8 cellular contexts compared by ENCODE assay signal in genomic region chr14:58200480-58200841, GRCh38. TPM values are rescaled to one million over a fixed set of nuclear protein-coding genes. Genes with fewer than 3 reads are reported as not detected.
DNase-seq lines count a peak whose midpoint lies in the region; ATAC-seq lines count a peak whose summit lies in the region.

No MANE protein-coding gene starts in this region.

- H3K27ac Mint-ChIP-seq in activated naive CD8-positive, alpha-beta T cell treated with anti-CD3 and anti-CD28 coated beads for 36 hours, result peak overlapping the region; percentile 92

- H3K27me3 ChIP-seq in iPS-20b (ENCODE audit: insufficient read depth, low read length) (no peaks in the 10 kb centered on the region), subcutaneous abdominal adipose tissue (ENCODE audit: control insufficient read depth in 5 of 5, insufficient read depth in 4 of 5, low read length in 5 of 5) (no peaks in the 10 kb centered on the region)

- no peaks in the 10 kb centered on the region for H3K27me3 Mint-ChIP-seq in activated naive CD8-positive, alpha-beta T cell treated with anti-CD3 and anti-CD28 coated beads for 36 hours

- H3K4me3 ChIP-seq in iPS-20b (ENCODE audit: low read length) (peak overlapping the region; percentile 95), subcutaneous abdominal adipose tissue (ENCODE audit: low read depth in 1 of 5, low read length in 5 of 5) (peak overlapping the region; percentile 67 to 98 (median 96))

- H3K4me1 Mint-ChIP-seq in activated naive CD8-positive, alpha-beta T cell treated with anti-CD3 and anti-CD28 coated beads for 36 hours, result peaks cover 22% of the 10 kb centered on the region

- H3K36me3 ChIP-seq in iPS-20b (ENCODE audit: insufficient read depth, low read depth, low read length) (peaks cover 7% of the 10 kb centered on the region), subcutaneous abdominal adipose tissue (ENCODE audit: control insufficient read depth in 5 of 5, insufficient read depth in 5 of 5, low read length in 5 of 5) (peaks cover 0 to 4% (median 0%) of the 10 kb centered on the region in 5 donors)

- peak; percentile 16 for ATAC-seq in GM19351 (IDR thresholded peaks at IDR 0.05; ENCODE audit: unreplicated experiment)
- ATAC-seq in HG03060 (IDR thresholded peaks at IDR 0.05; ENCODE audit: low read depth, unreplicated experiment), result peak; percentile 4

- peak overlapping the region; percentile 93 for H3K4me3 Mint-ChIP-seq in activated naive CD8-positive, alpha-beta T cell treated with anti-CD3 and anti-CD28 coated beads for 36 hours

- DNase-seq in activated naive CD8-positive, alpha-beta T cell treated with anti-CD3 and anti-CD28 coated beads for 36 hours, result no peak
- DNase-seq in stimulated activated CD4-positive, alpha-beta T cell treated with anti-CD3 and anti-CD28 coated beads, Interleukin-4, amount 100 ng/mL, for 24 hours, result no peak
- DNase-seq in DMS153 treated with DMSO at 0.1 percent for 48 hours (lab: John Stamatoyannopoulos, UW; ENCODE audit: unreplicated experiment), result no peak
- no peak for DNase-seq in mesenteric fat pad (ENCODE audit: low spot score)

- H3K27ac ChIP-seq in iPS-20b (ENCODE audit: low read length) (peak overlapping the region; percentile 15), subcutaneous abdominal adipose tissue (ENCODE audit: low read depth, low read length) (peak overlapping the region; percentile 83)

- 0 out of 2 replicates have a peak, but pooled peaks cover 3% of the 10 kb centered on the region for H3K4me1 ChIP-seq in iPS-20b (ENCODE audit: insufficient read depth, low read length)
- H3K4me1 ChIP-seq in subcutaneous abdominal adipose tissue (ENCODE audit: control insufficient read depth in 5 of 5, insufficient read depth in 5 of 5, low read length in 5 of 5), result peaks cover 2 to 27% (median 24%) of the 10 kb centered on the region in 5 donors

- peaks cover 2% of the 10 kb centered on the region for H3K36me3 Mint-ChIP-seq in activated naive CD8-positive, alpha-beta T cell treated with anti-CD3 and anti-CD28 coated beads for 36 hours

- no peaks in the 10 kb centered on the region for H3K9me3 ChIP-seq in iPS-20b (ENCODE audit: insufficient read depth, low read depth, low read length)
- H3K9me3 ChIP-seq in subcutaneous abdominal adipose tissue (ENCODE audit: control insufficient read depth in 5 of 5, low read length in 5 of 5), result no peaks in the 10 kb centered on the region

- H3K9ac ChIP-seq in iPS-20b (ENCODE audit: low read depth, low read length), result peak overlapping the region; percentile 90
- peak overlapping the region; percentile 82 to 99 (median 96) for H3K9ac ChIP-seq in subcutaneous abdominal adipose tissue (ENCODE audit: low read length in 5 of 5)

- no peaks in the 10 kb centered on the region for H3K9me3 Mint-ChIP-seq in activated naive CD8-positive, alpha-beta T cell treated with anti-CD3 and anti-CD28 coated beads for 36 hours

RNA-seq across cellular contexts. Expression of gene ACTR10, which starts 0.5 kb away (rescaled TPM):
- total RNA-seq in activated naive CD8-positive, alpha-beta T cell treated with anti-CD3 and anti-CD28 coated beads for 36 hours, result 10 to 100 TPM; 31.0 to 35.1 TPM
- 60.0 TPM for total RNA-seq in mesenteric fat pad

RNA-seq across cellular contexts. Expression of gene PSMA3, which starts 44.2 kb away (rescaled TPM):
- total RNA-seq in activated naive CD8-positive, alpha-beta T cell treated with anti-CD3 and anti-CD28 coated beads for 36 hours, result 100 to 1,000 TPM; 397 to 408 TPM
- 165 TPM for total RNA-seq in mesenteric fat pad

RNA-seq across cellular contexts. Expression of gene ARMH4, which starts 48.4 kb away (rescaled TPM):
- not detected for total RNA-seq in activated naive CD8-positive, alpha-beta T cell treated with anti-CD3 and anti-CD28 coated beads for 36 hours
- total RNA-seq in mesenteric fat pad, result 3.4 TPM
